In genomic region chr20:37397076-37397953, GRCh38 we compare ENCODE assay signal across 11 cellular contexts. TPM values are rescaled to one million over a fixed set of nuclear protein-coding genes. Genes with fewer than 3 reads are reported as not detected.
A peak's percentile ranks its signal among the peaks of the same experiment; 100 is the strongest.
DNase-seq lines count a peak whose midpoint lies in the region; ATAC-seq, FAIRE-seq and TF ChIP-seq lines count a peak whose summit lies in the region.
"Had no signal": no experiment of that assay in that cellular context is flagged by ENCODE, and none has a peak within 500 bp of the region (broad histone marks: within the 10 kb centered on the region; RNA-seq: fewer than 3 reads in every experiment).

No MANE protein-coding gene starts in this region.

- peaks cover 10% of the 10 kb centered on the region for H3K36me3 Mint-ChIP-seq in chondrocyte (ENCODE audit: low read depth)
- H3K36me3 Mint-ChIP-seq in neural crest cell (ENCODE audit: low read depth) = peaks cover 4% of the 10 kb centered on the region
- H3K36me3 Mint-ChIP-seq in activated CD4-positive, alpha-beta memory T cell treated with anti-CD3 and anti-CD28 coated beads, Interleukin-2, amount 10 ng/mL, durations not matched to agents 7 days and 5 days (ENCODE audit: low read depth) = no peaks in the 10 kb centered on the region
- H3K36me3 Mint-ChIP-seq: activated naive CD8-positive, alpha-beta T cell treated with anti-CD3 and anti-CD28 coated beads, Interleukin-2, amount 10 ng/mL, durations not matched to agents 7 days and 5 days had no signal

- CTCF ChIA-PET in activated CD4-positive, alpha-beta memory T cell treated with anti-CD3 and anti-CD28 coated beads, Interleukin-2, amount 10 ng/mL, durations not matched to agents 7 days and 5 days (lab: Charles Lee) = interaction anchor here (1.0 kb wide), 1 partner anchor 131 kb away, joined by 3 read pairs; no protein-coding TSS in a partner anchor

- H3K4me3 Mint-ChIP-seq in chondrocyte (ENCODE audit: unreplicated experiment) = no peak overlapping the region
- peak overlapping the region; percentile 69 for H3K4me3 Mint-ChIP-seq in neural crest cell
- no peak overlapping the region for H3K4me3 Mint-ChIP-seq in activated CD4-positive, alpha-beta memory T cell treated with anti-CD3 and anti-CD28 coated beads, Interleukin-2, amount 10 ng/mL, durations not matched to agents 7 days and 5 days
- H3K4me3 Mint-ChIP-seq: activated naive CD8-positive, alpha-beta T cell treated with anti-CD3 and anti-CD28 coated beads, Interleukin-2, amount 10 ng/mL, durations not matched to agents 7 days and 5 days had no signal

- ATAC-seq in HG02981 (IDR thresholded peaks at IDR 0.05; ENCODE audit: unreplicated experiment) = no peak

- FAIRE-seq in H54 (lab: Jason Lieb, UNC) = no peak

- DNase-seq in H54 (ENCODE audit: insufficient read length, low spot score) = peak; percentile 76
- peak; percentile 49 for DNase-seq in MV-4-11 (lab: John Stamatoyannopoulos, UW)
- DNase-seq in chondrocyte (ENCODE audit: low spot score) = no peak
- no peak for DNase-seq in neural crest cell (ENCODE audit: low read depth, low spot score)
- DNase-seq in COR-L47 (lab: John Stamatoyannopoulos, UW) = no peak
- no peak for DNase-seq in activated CD4-positive, alpha-beta memory T cell treated with anti-CD3 and anti-CD28 coated beads, Interleukin-2, amount 10 ng/mL, durations not matched to agents 7 days and 5 days
- no peak for DNase-seq in AML-193 (lab: John Stamatoyannopoulos, UW)
- DNase-seq: activated naive CD8-positive, alpha-beta T cell treated with anti-CD3 and anti-CD28 coated beads, Interleukin-2, amount 10 ng/mL, durations not matched to agents 7 days and 5 days; NCI-H2029; testis had no signal

- H3K4me1 Mint-ChIP-seq in chondrocyte (ENCODE audit: low read depth) (peaks cover 9% of the 10 kb centered on the region), neural crest cell (peaks cover 32% of the 10 kb centered on the region)
- no peaks in the 10 kb centered on the region for H3K4me1 Mint-ChIP-seq in activated CD4-positive, alpha-beta memory T cell treated with anti-CD3 and anti-CD28 coated beads, Interleukin-2, amount 10 ng/mL, durations not matched to agents 7 days and 5 days
- H3K4me1 Mint-ChIP-seq: activated naive CD8-positive, alpha-beta T cell treated with anti-CD3 and anti-CD28 coated beads, Interleukin-2, amount 10 ng/mL, durations not matched to agents 7 days and 5 days had no signal

- peak; percentile 21 for TF ChIP-seq CTCF in chondrocyte (IDR thresholded peaks at IDR 0.05)
- no peak for TF ChIP-seq CTCF in neural crest cell (conservative IDR thresholded peaks at IDR 0.05)

- no peak for TF ChIP-seq POLR2A in H54 (IDR thresholded peaks at IDR 0.05; ENCODE audit: low read depth, low read length)

- no peak overlapping the region for H3K27ac Mint-ChIP-seq in chondrocyte (ENCODE audit: unreplicated experiment)
- peak overlapping the region; percentile 99 for H3K27ac Mint-ChIP-seq in neural crest cell (ENCODE audit: unreplicated experiment)
- H3K27ac Mint-ChIP-seq in activated CD4-positive, alpha-beta memory T cell treated with anti-CD3 and anti-CD28 coated beads, Interleukin-2, amount 10 ng/mL, durations not matched to agents 7 days and 5 days = no peak overlapping the region
- H3K27ac Mint-ChIP-seq: activated naive CD8-positive, alpha-beta T cell treated with anti-CD3 and anti-CD28 coated beads, Interleukin-2, amount 10 ng/mL, durations not matched to agents 7 days and 5 days had no signal

- H3K27me3 Mint-ChIP-seq in chondrocyte (ENCODE audit: low read depth) (no peaks in the 10 kb centered on the region), neural crest cell (ENCODE audit: low read depth) (peaks cover 3% of the 10 kb centered on the region)
- H3K27me3 Mint-ChIP-seq in activated CD4-positive, alpha-beta memory T cell treated with anti-CD3 and anti-CD28 coated beads, Interleukin-2, amount 10 ng/mL, durations not matched to agents 7 days and 5 days = no peaks in the 10 kb centered on the region
- H3K27me3 Mint-ChIP-seq: activated naive CD8-positive, alpha-beta T cell treated with anti-CD3 and anti-CD28 coated beads, Interleukin-2, amount 10 ng/mL, durations not matched to agents 7 days and 5 days had no signal

- POLR2A ChIA-PET in activated CD4-positive, alpha-beta memory T cell treated with anti-CD3 and anti-CD28 coated beads, Interleukin-2, amount 10 ng/mL, durations not matched to agents 7 days and 5 days (lab: Charles Lee) = no interaction called here

- H3K9me3 Mint-ChIP-seq in chondrocyte (ENCODE audit: low read depth) (no peaks in the 10 kb centered on the region), neural crest cell (no peaks in the 10 kb centered on the region)
- no peaks in the 10 kb centered on the region for H3K9me3 Mint-ChIP-seq in activated CD4-positive, alpha-beta memory T cell treated with anti-CD3 and anti-CD28 coated beads, Interleukin-2, amount 10 ng/mL, durations not matched to agents 7 days and 5 days
- H3K9me3 Mint-ChIP-seq: activated naive CD8-positive, alpha-beta T cell treated with anti-CD3 and anti-CD28 coated beads, Interleukin-2, amount 10 ng/mL, durations not matched to agents 7 days and 5 days had no signal

RNA-seq across cellular contexts. Expression of gene SRC, which starts 51.4 kb away (rescaled TPM):
- total RNA-seq in chondrocyte (16.0 to 25.7 TPM (median 25.1 TPM) in 3 replicates), neural crest cell (58.6 and 60.4 TPM in 2 replicates)
- total RNA-seq in activated CD4-positive, alpha-beta memory T cell treated with anti-CD3 and anti-CD28 coated beads, Interleukin-2, amount 10 ng/mL, durations not matched to agents 7 days and 5 days = 1 to 10 TPM; 2.6 to 2.7 TPM

Comparison
In these comparisons a context has a peak if more than half of its experiments do, and no peak if none do; other contexts are left out.
1. DNase-seq: peak in H54 (single experiment) and MV-4-11 (single experiment); none in chondrocyte (single experiment), neural crest cell (single experiment), COR-L47 (single experiment), activated CD4-positive, alpha-beta memory T cell treated with anti-CD3 and anti-CD28 coated beads, Interleukin-2, amount 10 ng/mL, durations not matched to agents 7 days and 5 days (single experiment) and AML-193 (0 of 2).